35 cellular contexts compared by ENCODE assay signal in genomic region chr9:108643756-108644510, GRCh38.
DNase-seq lines count a peak whose midpoint lies in the region; ATAC-seq and TF ChIP-seq lines count a peak whose summit lies in the region.
"Had no signal": no experiment of that assay in that cellular context is flagged by ENCODE, and none has a peak within 500 bp of the region (broad histone marks: within the 10 kb centered on the region; RNA-seq: fewer than 3 reads in every experiment).

No MANE protein-coding gene starts in this region.

- H3K27ac Mint-ChIP-seq in MCF 10A (ENCODE audit: low read depth, unreplicated experiment) = no peak overlapping the region
- H3K27ac Mint-ChIP-seq: activated CD8-positive, alpha-beta T cell treated with anti-CD3 and anti-CD28 coated beads, Interleukin-2, amount 10 ng/mL, durations not matched to agents 7 days and 5 days; activated naive CD4-positive, alpha-beta T cell treated with anti-CD3 and anti-CD28 coated beads, Interleukin-2, amount 50 U/mL, for 72 hours; activated T-helper 2 cell treated with anti-CD3 and anti-CD28 coated beads, Interferon-gamma antibody, Interleukin-2, Interleukin-4, amounts not matched to agents 10 μg/mL and 5 μg/mL and 100 μg/mL, durations not matched to agents 14 hours and 24 hours and 36 hours; CD8-positive, alpha-beta memory T cell; dendritic cell treated with granulocyte-macrophage colony-stimulating factor and Interleukin-4, amounts not matched to agents 40 ng/mL and 50 ng/mL, for 4 days; endodermal cell; mesothelial cell of epicardium; naive thymus-derived CD4-positive, alpha-beta T cell; T-helper 1 cell treated with Interleukin-12 subunit alpha and Interleukin-12 subunit beta and Interleukin-4 antibody, amounts not matched to agents 30 μg/mL and 1 μg/mL, for 36 hours had no signal

- no peaks in the 10 kb centered on the region for H3K9me3 Mint-ChIP-seq in MCF 10A (ENCODE audit: unreplicated experiment)
- H3K9me3 Mint-ChIP-seq: activated T-helper 2 cell treated with anti-CD3 and anti-CD28 coated beads, Interferon-gamma antibody, Interleukin-2, Interleukin-4, amounts not matched to agents 10 μg/mL and 5 μg/mL and 100 μg/mL, durations not matched to agents 14 hours and 24 hours and 36 hours; endodermal cell; mesothelial cell of epicardium; T-helper 1 cell treated with Interleukin-12 subunit alpha and Interleukin-12 subunit beta and Interleukin-4 antibody, amounts not matched to agents 30 μg/mL and 1 μg/mL, for 36 hours had no signal

- no peaks in the 10 kb centered on the region for H3K27me3 ChIP-seq in mammary epithelial cell (ENCODE audit: insufficient read depth, low read length)
- H3K27me3 ChIP-seq: ascending aorta, suprapubic skin had no signal

- no peak overlapping the region for H3K4me2 ChIP-seq in mammary epithelial cell (ENCODE audit: insufficient read depth, low read depth, low read length)

- no peaks in the 10 kb centered on the region for H3K9me3 ChIP-seq in mammary epithelial cell (replicated peaks; ENCODE audit: insufficient read depth, low read length)
- H3K9me3 ChIP-seq: ascending aorta, left ventricle myocardium inferior, psoas muscle, suprapubic skin had no signal

- no peaks in the 10 kb centered on the region for H3K27me3 Mint-ChIP-seq in MCF 10A (ENCODE audit: insufficient read depth, unreplicated experiment)
- H3K27me3 Mint-ChIP-seq: CD8-positive, alpha-beta memory T cell; dendritic cell treated with granulocyte-macrophage colony-stimulating factor and Interleukin-4, amounts not matched to agents 40 ng/mL and 50 ng/mL, for 4 days had no signal

- intact Hi-C loops in MCF 10A (cut with micrococcal nuclease) (no loop called here), mammary epithelial cell (cut with micrococcal nuclease) (no loop called here)

- H3K36me3 Mint-ChIP-seq in MCF 10A (ENCODE audit: insufficient read depth, unreplicated experiment) = no peaks in the 10 kb centered on the region
- H3K36me3 Mint-ChIP-seq: activated naive CD4-positive, alpha-beta T cell treated with anti-CD3 and anti-CD28 coated beads, Interleukin-2, amount 50 U/mL, for 72 hours; CD8-positive, alpha-beta memory T cell; mesothelial cell of epicardium; naive thymus-derived CD4-positive, alpha-beta T cell had no signal

- no peaks in the 10 kb centered on the region for H3K79me2 ChIP-seq in mammary epithelial cell (ENCODE audit: insufficient read depth, low read length)

- BruUV-seq in MCF 10A (replicated peaks; lab: Mats Ljungman, UMichigan) = no TSS peak
- no TSS peak for BruUV-seq in mammary epithelial cell (replicated peaks; lab: Mats Ljungman, UMichigan)

- TF ChIP-seq CTCF in MCF 10A (IDR thresholded peaks at IDR 0.05; ENCODE audit: unreplicated experiment) (no peak), mammary epithelial cell (conservative IDR thresholded peaks at IDR 0.05 in 1 of 2, IDR thresholded peaks at IDR 0.05 in 1 of 2; ENCODE audit: extremely low read depth in 1 of 2, insufficient read depth in 1 of 2, low read depth in 1 of 2, low read length in 2 of 2) (no peak), choroid plexus epithelial cell (conservative IDR thresholded peaks at IDR 0.05; ENCODE audit: low read depth, low read length) (no peak)

- DNase-seq in MCF 10A (ENCODE audit: unreplicated experiment) (peak; percentile 24), mammary epithelial cell (no peak), MV-4-11 (lab: John Stamatoyannopoulos, UW) (peak; percentile 61), choroid plexus epithelial cell (ENCODE audit: low read depth) (peak; percentile 23), NCI-H2107 (lab: John Stamatoyannopoulos, UW) (no peak), hypothalamus (lab: John Stamatoyannopoulos, UW) (no peak)
- DNase-seq in activated CD4-positive, alpha-beta T cell treated with anti-CD3 and anti-CD28 coated beads, Interleukin-2, amount 50 U/mL, for 4 hours = no peak
- DNase-seq: 8988T; activated CD4-positive, alpha-beta T cell treated with anti-CD3 and anti-CD28 coated beads for 1 hour; activated CD8-positive, alpha-beta T cell treated with anti-CD3 and anti-CD28 coated beads, Interleukin-2, amount 10 ng/mL, durations not matched to agents 7 days and 5 days; caudate nucleus; CD8-positive, alpha-beta memory T cell; endodermal cell; islet precursor cell; KG1; left ventricle myocardium inferior; naive thymus-derived CD4-positive, alpha-beta T cell; NCI-H1048; NCI-H1694; NCI-H2171; NCI-H526; occipital lobe; psoas muscle; RPMI8226; stimulated activated CD4-positive, alpha-beta T cell treated with anti-CD3 and anti-CD28 coated beads, Interleukin-4, amount 100 ng/mL, for 4 hours; stimulated activated naive CD4-positive, alpha-beta T cell had no signal

- H2AFZ ChIP-seq in mammary epithelial cell (ENCODE audit: low read depth, low read length) = no peak overlapping the region

- H3K4me3 ChIP-seq in mammary epithelial cell (replicated peaks in 1 of 3; ENCODE audit: insufficient read depth in 1 of 3, low read depth in 2 of 3, low read length in 3 of 3) (no peak overlapping the region), choroid plexus epithelial cell (ENCODE audit: low read depth, low read length) (no peak overlapping the region)
- H3K4me3 ChIP-seq: ascending aorta, left ventricle myocardium inferior, psoas muscle, SK-N-MC, suprapubic skin had no signal

- peaks cover 17% of the 10 kb centered on the region for H3K4me1 ChIP-seq in mammary epithelial cell (ENCODE audit: insufficient read depth, low read length)
- H3K4me1 ChIP-seq: ascending aorta, left ventricle myocardium inferior, psoas muscle had no signal

- no peak overlapping the region for H3K4me3 Mint-ChIP-seq in MCF 10A (ENCODE audit: unreplicated experiment)
- H3K4me3 Mint-ChIP-seq: activated CD8-positive, alpha-beta T cell treated with anti-CD3 and anti-CD28 coated beads, Interleukin-2, amount 10 ng/mL, durations not matched to agents 7 days and 5 days; CD8-positive, alpha-beta memory T cell; dendritic cell treated with granulocyte-macrophage colony-stimulating factor and Interleukin-4, amounts not matched to agents 40 ng/mL and 50 ng/mL, for 4 days; endodermal cell; mesothelial cell of epicardium; naive thymus-derived CD4-positive, alpha-beta T cell; T-helper 1 cell treated with Interleukin-12 subunit alpha and Interleukin-12 subunit beta and Interleukin-4 antibody, amounts not matched to agents 30 μg/mL and 1 μg/mL, for 36 hours had no signal

- POLR2A ChIA-PET in MCF 10A (lab: Yijun Ruan, JAX) = no interaction called here

- no peak for ATAC-seq in GM19324 (IDR thresholded peaks at IDR 0.05; ENCODE audit: low FRiP score, unreplicated experiment)
- ATAC-seq: activated CD8-positive, alpha-beta T cell treated with anti-CD3 and anti-CD28 coated beads, Interleukin-2, amount 10 ng/mL, durations not matched to agents 7 days and 5 days; activated naive CD4-positive, alpha-beta T cell treated with anti-CD3 and anti-CD28 coated beads, Interleukin-2, amount 50 U/mL, for 72 hours; naive thymus-derived CD4-positive, alpha-beta T cell; psoas muscle had no signal

- H3K27ac ChIP-seq in mammary epithelial cell (ENCODE audit: insufficient read depth, low read depth, low read length) = no peak overlapping the region
- H3K27ac ChIP-seq: ascending aorta, left ventricle myocardium inferior, psoas muscle, SK-N-MC, suprapubic skin had no signal

- dilution Hi-C loops in mammary epithelial cell (cut with HindIII; ENCODE audit: low sequenced_read_pairs) = no loop called here

- no peaks in the 10 kb centered on the region for H3K36me3 ChIP-seq in mammary epithelial cell (ENCODE audit: insufficient read depth, low read length)
- H3K36me3 ChIP-seq: ascending aorta, left ventricle myocardium inferior, suprapubic skin had no signal

- CTCF ChIA-PET in MCF 10A (lab: Yijun Ruan, JAX) (interaction anchor here (0.5 kb wide), 1 partner anchor 56 kb away, joined by 4 read pairs; no protein-coding TSS in a partner anchor), mammary epithelial cell (lab: Charles Lee; ENCODE audit: low non-redundant PET) (no interaction called here)

- H3K4me1 Mint-ChIP-seq in MCF 10A (ENCODE audit: insufficient read depth, unreplicated experiment) = no peaks in the 10 kb centered on the region
- H3K4me1 Mint-ChIP-seq: CD8-positive, alpha-beta memory T cell; endodermal cell; mesothelial cell of epicardium; naive thymus-derived CD4-positive, alpha-beta T cell had no signal

- H3K9ac ChIP-seq in mammary epithelial cell (ENCODE audit: insufficient read depth, low read length) = no peak overlapping the region

- 94% methylated on average over 4 of the region's 4 CpGs for whole genome bisulfite sequencing in mammary epithelial cell (ENCODE audit: low coverage, missing lambda C conversion rate)

- in situ Hi-C loops in mammary epithelial cell (cut with MboI; ENCODE audit: low sequenced_read_pairs in 2 of 2) = no loop called here

- H4K20me1 ChIP-seq in mammary epithelial cell (ENCODE audit: insufficient read depth, low read length) = no peaks in the 10 kb centered on the region

Comparison
In these comparisons a context has a peak if more than half of its experiments do, and no peak if none do; other contexts are left out.
1. DNase-seq: peak in MCF 10A (single experiment), MV-4-11 (single experiment) and choroid plexus epithelial cell (single experiment); none in mammary epithelial cell (single experiment), activated CD4-positive, alpha-beta T cell treated with anti-CD3 and anti-CD28 coated beads, Interleukin-2, amount 50 U/mL, for 4 hours (0 of 2), NCI-H2107 (single experiment) and hypothalamus (0 of 51).